ENCODE assay signal across 8 cellular contexts in the genomic region with DNA sequence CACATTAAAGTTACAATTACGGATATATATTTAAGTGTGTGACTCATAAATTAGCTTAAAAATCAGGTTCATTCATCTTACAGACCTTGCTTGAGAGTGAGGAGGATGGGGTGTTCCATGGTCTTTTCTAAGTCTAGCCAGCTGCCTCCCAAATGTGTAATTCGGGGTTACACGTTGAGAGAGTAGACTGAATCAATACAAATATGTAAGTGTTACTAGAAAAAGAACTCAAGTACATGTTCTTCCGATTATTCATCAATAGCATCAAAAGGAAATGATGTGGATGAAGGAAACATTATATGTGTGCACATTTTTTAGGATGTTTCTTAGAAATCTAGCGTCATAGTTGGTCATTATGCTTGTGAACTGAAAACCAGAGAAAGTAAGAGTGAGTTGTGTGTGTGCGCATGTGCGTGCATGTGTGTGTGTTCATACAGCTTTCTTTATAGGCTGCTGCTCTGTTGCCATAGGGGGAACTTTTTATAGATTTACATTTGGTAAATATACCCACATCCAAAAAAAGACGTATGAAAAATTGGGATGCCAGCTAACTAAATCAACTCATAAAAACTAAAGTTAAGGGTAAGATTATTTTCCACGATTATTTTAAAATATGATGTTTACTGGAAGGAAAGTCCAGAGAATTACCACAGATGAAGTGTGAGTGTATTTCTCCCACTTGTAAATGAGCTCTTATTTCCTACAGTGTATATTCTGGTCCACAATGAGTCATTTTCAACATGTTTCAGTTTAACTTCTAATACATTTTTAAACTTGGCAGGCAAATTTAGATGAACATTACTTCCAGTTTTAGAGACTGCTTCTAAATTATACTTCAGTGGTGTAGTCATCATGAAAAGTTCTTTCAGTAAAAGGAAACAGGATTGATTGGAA.
DNase-seq lines count a peak whose midpoint lies in the region; ATAC-seq, FAIRE-seq and TF ChIP-seq lines count a peak whose summit lies in the region.

No MANE protein-coding gene starts in this region.

- no peak for TF ChIP-seq CTCF in GM10248 (IDR thresholded peaks at IDR 0.05; ENCODE audit: control extremely low read depth, extremely low read depth, low read depth, missing control alignments)
- TF ChIP-seq CTCF in GM12878 (IDR thresholded peaks at IDR 0.05 in 2 of 3, conservative IDR thresholded peaks at IDR 0.05 in 1 of 3; ENCODE audit: control insufficient read depth in 2 of 3, extremely low read depth in 1 of 3, insufficient read depth in 1 of 3, low read depth in 3 of 3, low read length in 3 of 3): no peak
- TF ChIP-seq CTCF in endothelial cell (IDR thresholded peaks at IDR 0.05; ENCODE audit: unreplicated experiment): no peak

- H3K27me3 ChIP-seq in GM12878 (replicated peaks in 1 of 2; ENCODE audit: control insufficient read depth in 2 of 2, insufficient read depth in 2 of 2, low read length in 1 of 2): no peaks in the 10 kb centered on the region

- intact Hi-C loops in GM12878 (cut with micrococcal nuclease; ENCODE audit: unreplicated experiment): no loop called here

- POLR2A ChIA-PET in GM10248 (lab: Yijun Ruan, JAX): no interaction called here
- POLR2A ChIA-PET in GM12878 (lab: Charles Lee): interaction anchor here (0.5 kb wide), 1 partner anchor 146 kb away, joined by 3 read pairs; no protein-coding TSS in a partner anchor

- H3K4me2 ChIP-seq in GM12878 (ENCODE audit: control insufficient read depth, insufficient read depth): peak overlapping the region; percentile 12; the same call in 1 of the 2 replicates

- H3K27me3 Mint-ChIP-seq in endothelial cell (ENCODE audit: unreplicated experiment): peaks cover 1% of the 10 kb centered on the region

- BruUV-seq in GM12878 (replicated peaks; lab: Mats Ljungman, UMichigan): no TSS peak

- no peaks in the 10 kb centered on the region for H3K9me3 Mint-ChIP-seq in endothelial cell (ENCODE audit: unreplicated experiment)

- H3K36me3 Mint-ChIP-seq in endothelial cell (ENCODE audit: low read depth, unreplicated experiment): peaks cover 4% of the 10 kb centered on the region

- no peak overlapping the region for H3K9ac ChIP-seq in GM12878 (ENCODE audit: control insufficient read depth, insufficient read depth, low read length)

- H3K79me2 ChIP-seq in GM12878 (ENCODE audit: control insufficient read depth, insufficient read depth, low read length): no peaks in the 10 kb centered on the region; the same call in 1 of the 2 replicates

- RAD21 ChIA-PET in GM12878 (lab: Charles Lee; ENCODE audit: unreplicated experiment): interaction anchor here (0.5 to 1.2 kb wide), 2 partner anchors 24 to 185 kb away, joined by 4 to 6 read pairs; no protein-coding TSS in a partner anchor

- peak; percentile 90 for FAIRE-seq in GM12878 (lab: Jason Lieb, UNC)

- in situ Hi-C loops in GM12878 (cut with MboI): no loop called here

- ATAC-seq in GM19351 (IDR thresholded peaks at IDR 0.05; ENCODE audit: unreplicated experiment) (peak; percentile 91), HG03064 (IDR thresholded peaks at IDR 0.05; ENCODE audit: low read depth, unreplicated experiment) (peak; percentile 76), GM12878 (peak; percentile 91)

- no peak overlapping the region; the same call in 1 of the 2 replicates for H3K4me3 ChIP-seq in GM12878

- no peak overlapping the region for H3K27ac Mint-ChIP-seq in endothelial cell (ENCODE audit: unreplicated experiment)

- no peak for TF ChIP-seq EP300 in GM12878 (IDR thresholded peaks at IDR 0.05; ENCODE audit: borderline replicate concordance in 1 of 2, control insufficient read depth in 1 of 2, low read depth in 2 of 2, low read length in 2 of 2)

- DNase-seq in GM10248 (ENCODE audit: extremely low spot score) (peak; percentile 30), GM12878 (ENCODE audit: low read depth, low spot score) (peak; percentile 21), substantia nigra (lab: John Stamatoyannopoulos, UW) (no peak), NCI-H2196 treated with DMSO at 0.1 percent for 48 hours (lab: John Stamatoyannopoulos, UW; ENCODE audit: unreplicated experiment) (no peak), iPS-NIHi7 (ENCODE audit: extremely low spot score) (no peak), endothelial cell (ENCODE audit: low spot score) (no peak)

- WGBS in GM12878 (ENCODE audit: insufficient coverage, insufficient replicate concordance, low lambda C conversion rate, missing lambda C conversion rate): 9% methylated on average over 9 of the region's 9 CpGs

- no peak overlapping the region; the same call in 1 of the 2 replicates for H2AFZ ChIP-seq in GM12878 (ENCODE audit: control insufficient read depth, low read depth, low read length)

- CTCF ChIA-PET in GM10248 (lab: Yijun Ruan, JAX) (interaction anchor here (1.0 to 2.1 kb wide), 2 partner anchors 19 to 24 kb away, joined by 3 to 7 read pairs; no protein-coding TSS in a partner anchor), GM12878 (lab: Yijun Ruan, JAX) (interaction anchor here (1.3 to 1.8 kb wide), 2 partner anchors 26 to 56 kb away, joined by 3 read pairs; no protein-coding TSS in a partner anchor)

- H3K9me3 ChIP-seq in GM12878 (replicated peaks; ENCODE audit: control insufficient read depth, insufficient read depth, low read length): peaks cover 4% of the 10 kb centered on the region; the same call in 2 of the 3 replicates

- no peak overlapping the region for H3K4me3 Mint-ChIP-seq in endothelial cell (ENCODE audit: unreplicated experiment)

- SMC1A ChIA-PET in GM12878 (lab: Charles Lee; ENCODE audit: uncharacterized antibody, unreplicated experiment): interaction anchor here (1.0 kb wide), 1 partner anchor 86 kb away, joined by 3 read pairs; no protein-coding TSS in a partner anchor

- H3K27ac ChIP-seq in GM12878 (ENCODE audit: control insufficient read depth, insufficient read depth): peak overlapping the region; percentile 30
- no peak overlapping the region for H3K27ac ChIP-seq in substantia nigra (ENCODE audit: low read depth, low read length, poor library complexity, severe bottlenecking)

- no peak for TF ChIP-seq RAD21 in GM12878 (IDR thresholded peaks at IDR 0.05; ENCODE audit: insufficient read depth, low read depth, low read length)

- no peaks in the 10 kb centered on the region for H4K20me1 ChIP-seq in GM12878 (ENCODE audit: control insufficient read depth, insufficient read depth)

- H3K36me3 ChIP-seq in GM12878 (ENCODE audit: control insufficient read depth in 2 of 2, insufficient read depth in 2 of 2, low read length in 1 of 2): no peaks in the 10 kb centered on the region; a peak in 1 of 4 replicates

- peaks cover 7% of the 10 kb centered on the region; the same call in 1 of the 2 replicates for H3K4me1 ChIP-seq in GM12878 (ENCODE audit: control insufficient read depth, insufficient read depth, low read length)

- H3K4me1 Mint-ChIP-seq in endothelial cell (ENCODE audit: unreplicated experiment): no peaks in the 10 kb centered on the region

- TF ChIP-seq POLR2A in GM12878 (IDR thresholded peaks at IDR 0.05; ENCODE audit: low read depth, low read length): no peak

TF ChIP-seq in GM12878, 131 proteins besides CTCF, POLR2A, EP300 and RAD21 (continues in another document):
- no peak for TF ChIP-seq IKZF1 (conservative IDR thresholded peaks at IDR 0.05)
- TF ChIP-seq JUNB (IDR thresholded peaks at IDR 0.05): peak; percentile 79
- TF ChIP-seq, protein P1, sequence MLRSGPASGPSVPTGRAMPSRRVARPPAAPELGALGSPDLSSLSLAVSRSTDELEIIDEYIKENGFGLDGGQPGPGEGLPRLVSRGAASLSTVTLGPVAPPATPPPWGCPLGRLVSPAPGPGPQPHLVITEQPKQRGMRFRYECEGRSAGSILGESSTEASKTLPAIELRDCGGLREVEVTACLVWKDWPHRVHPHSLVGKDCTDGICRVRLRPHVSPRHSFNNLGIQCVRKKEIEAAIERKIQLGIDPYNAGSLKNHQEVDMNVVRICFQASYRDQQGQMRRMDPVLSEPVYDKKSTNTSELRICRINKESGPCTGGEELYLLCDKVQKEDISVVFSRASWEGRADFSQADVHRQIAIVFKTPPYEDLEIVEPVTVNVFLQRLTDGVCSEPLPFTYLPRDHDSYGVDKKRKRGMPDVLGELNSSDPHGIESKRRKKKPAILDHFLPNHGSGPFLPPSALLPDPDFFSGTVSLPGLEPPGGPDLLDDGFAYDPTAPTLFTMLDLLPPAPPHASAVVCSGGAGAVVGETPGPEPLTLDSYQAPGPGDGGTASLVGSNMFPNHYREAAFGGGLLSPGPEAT (IDR thresholded peaks at IDR 0.05; ENCODE audit: low read depth): peak; percentile 47; the same call in 1 of the 2 replicates
- no peak for TF ChIP-seq ZNF384 (IDR thresholded peaks at IDR 0.05; ENCODE audit: borderline replicate concordance, low read depth, low read length)
- no peak for TF ChIP-seq STAT3 (IDR thresholded peaks at IDR 0.05; ENCODE audit: low read depth, low read length)
- TF ChIP-seq, protein P2, sequence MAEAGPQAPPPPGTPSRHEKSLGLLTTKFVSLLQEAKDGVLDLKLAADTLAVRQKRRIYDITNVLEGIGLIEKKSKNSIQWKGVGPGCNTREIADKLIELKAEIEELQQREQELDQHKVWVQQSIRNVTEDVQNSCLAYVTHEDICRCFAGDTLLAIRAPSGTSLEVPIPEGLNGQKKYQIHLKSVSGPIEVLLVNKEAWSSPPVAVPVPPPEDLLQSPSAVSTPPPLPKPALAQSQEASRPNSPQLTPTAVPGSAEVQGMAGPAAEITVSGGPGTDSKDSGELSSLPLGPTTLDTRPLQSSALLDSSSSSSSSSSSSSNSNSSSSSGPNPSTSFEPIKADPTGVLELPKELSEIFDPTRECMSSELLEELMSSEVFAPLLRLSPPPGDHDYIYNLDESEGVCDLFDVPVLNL (IDR thresholded peaks at IDR 0.05; ENCODE audit: low read depth, low read length): no peak
- TF ChIP-seq TCF7 (IDR thresholded peaks at IDR 0.05; ENCODE audit: borderline replicate concordance): peak; percentile 29; the same call in 1 of the 2 replicates
- TF ChIP-seq CREB1 (IDR thresholded peaks at IDR 0.05; ENCODE audit: low read depth): no peak
- peak; percentile 79; the same call in 1 of the 2 replicates for TF ChIP-seq FOXM1 (IDR thresholded peaks at IDR 0.05; ENCODE audit: low read depth, low read length)
- no peak for TF ChIP-seq HDGF (IDR thresholded peaks at IDR 0.05)
- no peak for TF ChIP-seq CBX3 (IDR thresholded peaks at IDR 0.05; ENCODE audit: borderline replicate concordance, low read depth)
- no peak for TF ChIP-seq IRF4 (IDR thresholded peaks at IDR 0.05; ENCODE audit: low read depth, low read length)
- TF ChIP-seq, protein P3, sequence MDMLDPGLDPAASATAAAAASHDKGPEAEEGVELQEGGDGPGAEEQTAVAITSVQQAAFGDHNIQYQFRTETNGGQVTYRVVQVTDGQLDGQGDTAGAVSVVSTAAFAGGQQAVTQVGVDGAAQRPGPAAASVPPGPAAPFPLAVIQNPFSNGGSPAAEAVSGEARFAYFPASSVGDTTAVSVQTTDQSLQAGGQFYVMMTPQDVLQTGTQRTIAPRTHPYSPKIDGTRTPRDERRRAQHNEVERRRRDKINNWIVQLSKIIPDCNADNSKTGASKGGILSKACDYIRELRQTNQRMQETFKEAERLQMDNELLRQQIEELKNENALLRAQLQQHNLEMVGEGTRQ (IDR thresholded peaks at IDR 0.05; ENCODE audit: borderline replicate concordance, low read depth, low read length): no peak
- no peak for TF ChIP-seq MYC (IDR thresholded peaks at IDR 0.05; ENCODE audit: insufficient read depth, insufficient read length, insufficient replicate concordance, low read length, severe bottlenecking)

Comparison
In these comparisons a context has a peak if more than half of its experiments do, and no peak if none do; other contexts are left out.
1. DNase-seq: peak in GM10248 (single experiment) and GM12878 (single experiment); none in substantia nigra (0 of 49), NCI-H2196 treated with DMSO at 0.1 percent for 48 hours (single experiment), iPS-NIHi7 (single experiment) and endothelial cell (single experiment).
2. Peak in every context shown above with its lines, with median percentiles within 50 percentile points of each other: ATAC-seq.